Comparison of ENCODE assay signal across 1 cellular context in the genomic region with DNA sequence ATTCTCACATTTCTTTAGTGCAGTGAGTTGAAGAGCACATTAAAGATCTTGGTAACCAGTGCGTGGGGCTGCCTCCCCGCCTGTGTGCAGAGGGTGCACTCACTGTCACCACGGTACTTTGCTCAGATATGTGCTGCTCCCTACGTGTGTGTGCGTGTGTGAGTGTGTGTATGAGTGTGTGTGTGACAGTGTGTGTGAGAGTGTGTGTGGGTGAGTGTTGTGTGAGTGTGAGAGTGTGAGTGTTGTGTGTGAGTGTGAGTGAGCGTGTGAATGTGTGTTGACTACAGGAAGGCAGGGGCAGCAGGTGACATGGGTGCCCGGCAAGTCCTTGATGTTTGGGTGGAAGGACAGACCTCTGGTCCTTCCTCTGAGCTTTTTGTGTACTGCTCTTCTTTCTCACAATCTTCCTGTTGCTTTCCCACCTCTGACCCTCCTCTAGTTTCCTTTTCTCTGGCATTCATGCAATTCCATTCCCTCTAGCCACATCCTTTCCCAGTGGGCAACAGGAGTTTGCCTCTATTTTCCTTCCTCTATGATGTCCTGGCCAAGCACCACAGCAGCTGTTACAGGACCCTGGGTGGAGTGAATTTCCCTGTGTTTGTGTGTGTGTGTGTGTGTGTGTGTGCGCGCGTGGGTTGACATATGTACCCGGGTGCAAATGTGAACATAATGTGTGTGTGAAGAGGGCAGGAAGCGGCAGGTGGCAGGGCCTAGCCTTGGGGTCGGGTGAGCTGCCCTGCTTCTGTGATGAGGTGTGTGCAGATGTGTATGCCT.
TF ChIP-seq lines count a peak whose summit lies in the region.

No MANE protein-coding gene starts in this region.

TF ChIP-seq in IMR-90, 13 proteins besides CTCF, POLR2A, EP300 and RAD21 (continued from another document):
- TF ChIP-seq USF2 (IDR thresholded peaks at IDR 0.05; ENCODE audit: low read depth, low read length) (no peak), SMC3 (IDR thresholded peaks at IDR 0.05; ENCODE audit: low read depth, low read length) (no peak), CHD1 (IDR thresholded peaks at IDR 0.05; ENCODE audit: low read depth, low read length) (no peak)
